ENCODE assay signal across 14 cellular contexts in genomic region chr21:34992736-34993135, GRCh38. TPM values are rescaled to one million over a fixed set of nuclear protein-coding genes. Genes with fewer than 3 reads are reported as not detected.
DNase-seq lines count a peak whose midpoint lies in the region; TF ChIP-seq lines count a peak whose summit lies in the region.
"Had no signal": no experiment of that assay in that cellular context is flagged by ENCODE, and none has a peak within 500 bp of the region (broad histone marks: within the 10 kb centered on the region; RNA-seq: fewer than 3 reads in every experiment).

No MANE protein-coding gene starts in this region.

- H3K36me3 Mint-ChIP-seq in endothelial cell (ENCODE audit: low read depth, unreplicated experiment) = no peaks in the 10 kb centered on the region

- H3K36me3 ChIP-seq in adipocyte (ENCODE audit: control insufficient read depth, insufficient read depth, low read length, severe bottlenecking) = no peaks in the 10 kb centered on the region

- no peak for TF ChIP-seq CTCF in fibroblast of pulmonary artery (IDR thresholded peaks at IDR 0.05; ENCODE audit: low read length, missing control alignments)
- TF ChIP-seq CTCF in endothelial cell (IDR thresholded peaks at IDR 0.05; ENCODE audit: unreplicated experiment) = no peak

- peak; percentile 89 for DNase-seq in Daoy (ENCODE audit: low read depth)
- DNase-seq in adipocyte (ENCODE audit: low read depth) = no peak
- peak; percentile 60 for DNase-seq in fibroblast of pulmonary artery (ENCODE audit: low read depth)
- DNase-seq in NCI-H1105 treated with DMSO at 0.1 percent for 48 hours (lab: John Stamatoyannopoulos, UW) = no peak
- DNase-seq in NCI-H748 treated with DMSO at 0.1 percent for 48 hours (lab: John Stamatoyannopoulos, UW) = no peak
- DNase-seq in endothelial cell (ENCODE audit: low spot score) = no peak
- DNase-seq: Caco-2; foreskin keratinocyte; NCI-H1092; stimulated activated CD4-positive, alpha-beta T cell treated with anti-CD3 and anti-CD28 coated beads, Interleukin-4, amount 100 ng/mL, for 1 hour; stimulated activated naive CD8-positive, alpha-beta T cell treated with anti-CD3 and anti-CD28 coated beads, Interleukin-15, Interleukin-2, amounts not matched to agents 100 U/mL and 50 U/mL, for 24 hours had no signal

- H3K27me3 Mint-ChIP-seq in endothelial cell (ENCODE audit: unreplicated experiment) = peaks cover 5% of the 10 kb centered on the region

- no peak overlapping the region for H3K4me3 Mint-ChIP-seq in endothelial cell (ENCODE audit: unreplicated experiment)

- no peaks in the 10 kb centered on the region for H3K9me3 ChIP-seq in adipocyte (ENCODE audit: control insufficient read depth, low read length)
- H3K9me3 ChIP-seq: Caco-2 had no signal

- no peak overlapping the region for H3K27ac Mint-ChIP-seq in endothelial cell (ENCODE audit: unreplicated experiment)
- H3K27ac Mint-ChIP-seq: activated naive CD4-positive, alpha-beta T cell treated with anti-CD3 and anti-CD28 coated beads, Interleukin-2, amount 50 U/mL, for 72 hours had no signal

- peak overlapping the region; percentile 81 for H3K9ac ChIP-seq in adipocyte (ENCODE audit: low read length)

- H3K4me1 ChIP-seq in adipocyte (ENCODE audit: control insufficient read depth, insufficient read depth, low read length) = peaks cover 69% of the 10 kb centered on the region
- H3K4me1 ChIP-seq: Caco-2, foreskin keratinocyte had no signal

- peaks cover 8% of the 10 kb centered on the region for H3K4me1 Mint-ChIP-seq in endothelial cell (ENCODE audit: unreplicated experiment)

- H3K9me3 Mint-ChIP-seq in endothelial cell (ENCODE audit: unreplicated experiment) = no peaks in the 10 kb centered on the region
- H3K9me3 Mint-ChIP-seq: activated naive CD4-positive, alpha-beta T cell treated with anti-CD3 and anti-CD28 coated beads, Interleukin-2, amount 50 U/mL, for 72 hours had no signal

- peak overlapping the region in 13 of 21 experiments; percentile 4 to 89 (median 60) for H3K27ac ChIP-seq in skin epidermis
- H3K27ac ChIP-seq: coronary artery, foreskin keratinocyte had no signal

- H3K27me3 ChIP-seq in adipocyte (replicated peaks; ENCODE audit: control insufficient read depth, insufficient read depth, low read length) = no peaks in the 10 kb centered on the region
- H3K27me3 ChIP-seq: foreskin keratinocyte had no signal

- no peak overlapping the region for H3K4me3 ChIP-seq in adipocyte (ENCODE audit: low read length)
- H3K4me3 ChIP-seq in fibroblast of pulmonary artery (replicated peaks; ENCODE audit: low read depth, low read length) = no peak overlapping the region
- H3K4me3 ChIP-seq in skin epidermis = no peak overlapping the region
- H3K4me3 ChIP-seq: coronary artery had no signal

RNA-seq across cellular contexts. Expression of gene RUNX1, which starts 56.4 kb away (rescaled TPM):
- 9.5 and 12.3 TPM in 2 replicates for total RNA-seq in Daoy (2014; rRNA removed; shearing (Covaris generic))
- total RNA-seq in endothelial cell (ENCODE audit: unreplicated experiment) = 18.7 TPM

Comparison
In these comparisons a context has a peak if more than half of its experiments do, and no peak if none do; other contexts are left out.
1. DNase-seq: peak in Daoy (single experiment) and fibroblast of pulmonary artery (single experiment); none in adipocyte (single experiment), NCI-H1105 treated with DMSO at 0.1 percent for 48 hours (single experiment), NCI-H748 treated with DMSO at 0.1 percent for 48 hours (single experiment) and endothelial cell (single experiment).